18 cellular contexts compared by ENCODE assay signal in the genomic region with DNA sequence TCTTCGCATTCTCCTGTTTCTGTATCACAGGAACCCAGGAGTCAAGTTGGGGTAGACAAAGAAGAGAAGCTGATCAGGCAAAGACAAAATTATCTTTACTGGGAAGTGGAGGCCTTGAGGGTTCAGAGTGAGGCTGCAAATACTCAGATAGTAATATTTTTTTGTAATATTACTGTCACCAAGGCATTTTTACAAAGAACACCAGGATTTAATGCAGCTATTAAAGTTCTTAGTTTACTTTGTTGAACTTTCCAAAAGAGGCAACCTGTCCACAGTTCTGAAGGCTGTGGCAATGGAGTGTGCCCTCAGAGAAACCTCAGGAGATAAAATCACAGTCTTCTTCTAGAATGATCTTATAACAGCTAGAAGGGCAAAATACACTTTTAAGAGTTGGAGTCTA.
A peak's percentile ranks its signal among the peaks of the same experiment; 100 is the strongest.
DNase-seq lines count a peak whose midpoint lies in the region; ATAC-seq and TF ChIP-seq lines count a peak whose summit lies in the region.
"Had no signal": no experiment of that assay in that cellular context is flagged by ENCODE, and none has a peak within 500 bp of the region (broad histone marks: within the 10 kb centered on the region; RNA-seq: fewer than 3 reads in every experiment).

No MANE protein-coding gene starts in this region.

- peak in 3 of 4 donors; percentile 11 to 78 (median 71) for TF ChIP-seq EP300 in sigmoid colon (IDR thresholded peaks at IDR 0.05)

- TF ChIP-seq CTCF in adrenal gland (IDR thresholded peaks at IDR 0.05) (no peak), sigmoid colon (IDR thresholded peaks at IDR 0.05) (no peak), uterus (IDR thresholded peaks at IDR 0.05) (no peak), omental fat pad (IDR thresholded peaks at IDR 0.05) (no peak)

- intact Hi-C loops in adrenal gland (cut with DNase I): no loop called here
- intact Hi-C loops in sigmoid colon (cut with DNase I): no loop called here
- intact Hi-C loops in uterus (cut with DNase I; ENCODE audit: low total_unique reads): no loop called here

- H3K9me3 ChIP-seq in adrenal gland (replicated peaks in 1 of 3): no peaks in the 10 kb centered on the region
- H3K9me3 ChIP-seq in muscle layer of colon (ENCODE audit: low read length): no peaks in the 10 kb centered on the region
- H3K9me3 ChIP-seq in sigmoid colon: no peaks in the 10 kb centered on the region
- H3K9me3 ChIP-seq in uterus: no peaks in the 10 kb centered on the region
- H3K9me3 ChIP-seq in SJCRH30 (replicated peaks): no peaks in the 10 kb centered on the region
- H3K9me3 ChIP-seq: BLaER1 treated with 17β-estradiol and CSF1 and Interleukin-3, amounts not matched to agents 10 nM and 100 nM had no signal

- H3K27ac ChIP-seq in adrenal gland: peak overlapping the region in 3 of 5 donors; percentile 11 to 69 (median 56)
- H3K27ac ChIP-seq in muscle layer of colon (ENCODE audit: low read depth, low read length): peak overlapping the region; percentile 62
- H3K27ac ChIP-seq in sigmoid colon: peak overlapping the region; percentile 2 to 86 (median 80)
- peak overlapping the region; percentile 56 to 78 for H3K27ac ChIP-seq in uterus
- H3K27ac ChIP-seq in SJCRH30: no peak overlapping the region
- H3K27ac ChIP-seq: BLaER1 treated with 17β-estradiol and CSF1 and Interleukin-3, amounts not matched to agents 10 nM and 100 nM; GM23248 had no signal

- H3K4me3 ChIP-seq in adrenal gland (no peak overlapping the region), muscle layer of colon (ENCODE audit: low read depth in 1 of 2, low read length in 2 of 2) (no peak overlapping the region), sigmoid colon (no peak overlapping the region), uterus (no peak overlapping the region), SJCRH30 (no peak overlapping the region)
- H3K4me3 ChIP-seq: BLaER1 treated with 17β-estradiol and CSF1 and Interleukin-3, amounts not matched to agents 10 nM and 100 nM; GM12878; GM23248 had no signal

- no peaks in the 10 kb centered on the region for H3K36me3 ChIP-seq in adrenal gland (replicated peaks in 1 of 2)
- peaks cover 9% of the 10 kb centered on the region for H3K36me3 ChIP-seq in muscle layer of colon (ENCODE audit: insufficient read depth, low read length)
- no peaks in the 10 kb centered on the region for H3K36me3 ChIP-seq in sigmoid colon
- H3K36me3 ChIP-seq in uterus: no peaks in the 10 kb centered on the region
- H3K36me3 ChIP-seq in SJCRH30: peaks cover 25% of the 10 kb centered on the region
- H3K36me3 ChIP-seq: BLaER1 treated with 17β-estradiol and CSF1 and Interleukin-3, amounts not matched to agents 10 nM and 100 nM had no signal

- TF ChIP-seq POLR2A in adrenal gland (IDR thresholded peaks at IDR 0.05) (no peak), sigmoid colon (IDR thresholded peaks at IDR 0.05) (no peak), uterus (IDR thresholded peaks at IDR 0.05) (no peak)

- WGBS in adrenal gland, 4 donors: 96 to 100% (median 96%) methylated on average over 1 of the region's 1 CpG
- 97 to 98% methylated on average over 1 of the region's 1 CpG for WGBS in sigmoid colon, 2 donors

- no peaks in the 10 kb centered on the region for H3K27me3 ChIP-seq in adrenal gland
- no peaks in the 10 kb centered on the region for H3K27me3 ChIP-seq in muscle layer of colon (ENCODE audit: control insufficient read depth in 1 of 2, insufficient read depth in 2 of 2, low read length in 2 of 2)
- H3K27me3 ChIP-seq in sigmoid colon: no peaks in the 10 kb centered on the region
- no peaks in the 10 kb centered on the region for H3K27me3 ChIP-seq in uterus
- H3K27me3 ChIP-seq in SJCRH30: no peaks in the 10 kb centered on the region
- H3K27me3 ChIP-seq: BLaER1 treated with 17β-estradiol and CSF1 and Interleukin-3, amounts not matched to agents 10 nM and 100 nM had no signal

- H3K4me1 ChIP-seq in adrenal gland (replicated peaks in 1 of 2): peaks cover 22 to 31% of the 10 kb centered on the region in 2 donors
- peaks cover 81% of the 10 kb centered on the region for H3K4me1 ChIP-seq in muscle layer of colon (ENCODE audit: insufficient read depth, low read length)
- H3K4me1 ChIP-seq in sigmoid colon: peaks cover 0 to 97% (median 89%) of the 10 kb centered on the region in 4 donors
- H3K4me1 ChIP-seq in uterus: peaks cover 0 to 5% of the 10 kb centered on the region in 2 donors
- H3K4me1 ChIP-seq in SJCRH30: peaks cover 15% of the 10 kb centered on the region; the same call in 1 of the 2 replicates
- H3K4me1 ChIP-seq: BLaER1 treated with 17β-estradiol and CSF1 and Interleukin-3, amounts not matched to agents 10 nM and 100 nM had no signal

- ATAC-seq in omental fat pad (ENCODE audit: low FRiP score) (no peak), GM18858 (IDR thresholded peaks at IDR 0.05; ENCODE audit: unreplicated experiment) (no peak)
- ATAC-seq: GM12878 had no signal

- no peak for DNase-seq in adrenal gland
- DNase-seq in sigmoid colon: no peak
- no peak for DNase-seq in uterus
- no peak for DNase-seq in SJCRH30
- DNase-seq in omental fat pad (ENCODE audit: low spot score): no peak
- DNase-seq: 8988T; CD8-positive, alpha-beta memory T cell; COR-L47; DMS 273 treated with DMSO at 0.1 percent for 48 hours; DMS53; DND-41; EL; GM23248; HCEC 1CT had no signal

- no peak overlapping the region for H3K9ac ChIP-seq in muscle layer of colon (ENCODE audit: low read length)
- H3K9ac ChIP-seq: BLaER1 treated with 17β-estradiol and CSF1 and Interleukin-3, amounts not matched to agents 10 nM and 100 nM; GM23248 had no signal
